In genomic region chr7:97104719-97105129, GRCh38 we compare ENCODE assay signal across 1 cellular context.
TF ChIP-seq lines count a peak whose summit lies in the region.

No MANE protein-coding gene starts in this region.

TF ChIP-seq in HepG2, 621 proteins besides CTCF, POLR2A, EP300 and RAD21 (continued from another document):
- TF ChIP-seq ZNF580 (CRISPR knock-in tag; IDR thresholded peaks at IDR 0.05; ENCODE audit: borderline replicate concordance, low read depth) (0 out of 2 replicates have a peak, but pooled peaks have one; percentile 66), ERF (CRISPR knock-in tag; IDR thresholded peaks at IDR 0.05) (no peak), PHF20 (CRISPR knock-in tag; IDR thresholded peaks at IDR 0.05) (0 out of 2 replicates have a peak, but pooled peaks have one; percentile 20), TMF1 (CRISPR knock-in tag; IDR thresholded peaks at IDR 0.05; ENCODE audit: low read depth) (no peak), HNRNPUL1 (IDR thresholded peaks at IDR 0.05; ENCODE audit: low read depth, low read length) (no peak), FOSL2 (CRISPR knock-in tag; IDR thresholded peaks at IDR 0.05) (0 out of 2 replicates have a peak, but pooled peaks have one; percentile 10), ZBTB14 (CRISPR knock-in tag; IDR thresholded peaks at IDR 0.05) (no peak), ZSCAN12 (CRISPR knock-in tag; IDR thresholded peaks at IDR 0.05) (no peak), ETV6 (CRISPR knock-in tag; conservative IDR thresholded peaks at IDR 0.05) (no peak), ZMYM3 (CRISPR knock-in tag; IDR thresholded peaks at IDR 0.05) (no peak), SMC3 (IDR thresholded peaks at IDR 0.05; ENCODE audit: low read length) (peak; percentile 86), ZNF512 (CRISPR knock-in tag; IDR thresholded peaks at IDR 0.05) (0 out of 2 replicates have a peak, but pooled peaks have one; percentile 70), ZNF460 (CRISPR knock-in tag; IDR thresholded peaks at IDR 0.05; ENCODE audit: borderline replicate concordance) (no peak), XRCC5 (optimal IDR thresholded peaks at IDR 0.05; ENCODE audit: low read length) (peak; percentile 41), MIXL1 (CRISPR knock-in tag; IDR thresholded peaks at IDR 0.05) (no peak), ZBTB7A (CRISPR knock-in tag; IDR thresholded peaks at IDR 0.05) (no peak), JUN (CRISPR knock-in tag; IDR thresholded peaks at IDR 0.05) (no peak), SOX6 (IDR thresholded peaks at IDR 0.05) (no peak), SOX6 (CRISPR knock-in tag; IDR thresholded peaks at IDR 0.05) (no peak), ZNF138 (CRISPR knock-in tag; IDR thresholded peaks at IDR 0.05; ENCODE audit: low read depth) (no peak), ZNF33A (CRISPR knock-in tag; IDR thresholded peaks at IDR 0.05; ENCODE audit: borderline replicate concordance) (no peak), YY1 (IDR thresholded peaks at IDR 0.05; ENCODE audit: insufficient read depth, insufficient replicate concordance, low read depth, low read length) (peak; percentile 14), ZNF747 (CRISPR knock-in tag; IDR thresholded peaks at IDR 0.05; ENCODE audit: borderline replicate concordance) (no peak), KAT8 (CRISPR knock-in tag; IDR thresholded peaks at IDR 0.05) (0 out of 2 replicates have a peak, but pooled peaks have one; percentile 26), KLF6 (CRISPR knock-in tag; IDR thresholded peaks at IDR 0.05) (no peak)
- TF ChIP-seq, protein P1, sequence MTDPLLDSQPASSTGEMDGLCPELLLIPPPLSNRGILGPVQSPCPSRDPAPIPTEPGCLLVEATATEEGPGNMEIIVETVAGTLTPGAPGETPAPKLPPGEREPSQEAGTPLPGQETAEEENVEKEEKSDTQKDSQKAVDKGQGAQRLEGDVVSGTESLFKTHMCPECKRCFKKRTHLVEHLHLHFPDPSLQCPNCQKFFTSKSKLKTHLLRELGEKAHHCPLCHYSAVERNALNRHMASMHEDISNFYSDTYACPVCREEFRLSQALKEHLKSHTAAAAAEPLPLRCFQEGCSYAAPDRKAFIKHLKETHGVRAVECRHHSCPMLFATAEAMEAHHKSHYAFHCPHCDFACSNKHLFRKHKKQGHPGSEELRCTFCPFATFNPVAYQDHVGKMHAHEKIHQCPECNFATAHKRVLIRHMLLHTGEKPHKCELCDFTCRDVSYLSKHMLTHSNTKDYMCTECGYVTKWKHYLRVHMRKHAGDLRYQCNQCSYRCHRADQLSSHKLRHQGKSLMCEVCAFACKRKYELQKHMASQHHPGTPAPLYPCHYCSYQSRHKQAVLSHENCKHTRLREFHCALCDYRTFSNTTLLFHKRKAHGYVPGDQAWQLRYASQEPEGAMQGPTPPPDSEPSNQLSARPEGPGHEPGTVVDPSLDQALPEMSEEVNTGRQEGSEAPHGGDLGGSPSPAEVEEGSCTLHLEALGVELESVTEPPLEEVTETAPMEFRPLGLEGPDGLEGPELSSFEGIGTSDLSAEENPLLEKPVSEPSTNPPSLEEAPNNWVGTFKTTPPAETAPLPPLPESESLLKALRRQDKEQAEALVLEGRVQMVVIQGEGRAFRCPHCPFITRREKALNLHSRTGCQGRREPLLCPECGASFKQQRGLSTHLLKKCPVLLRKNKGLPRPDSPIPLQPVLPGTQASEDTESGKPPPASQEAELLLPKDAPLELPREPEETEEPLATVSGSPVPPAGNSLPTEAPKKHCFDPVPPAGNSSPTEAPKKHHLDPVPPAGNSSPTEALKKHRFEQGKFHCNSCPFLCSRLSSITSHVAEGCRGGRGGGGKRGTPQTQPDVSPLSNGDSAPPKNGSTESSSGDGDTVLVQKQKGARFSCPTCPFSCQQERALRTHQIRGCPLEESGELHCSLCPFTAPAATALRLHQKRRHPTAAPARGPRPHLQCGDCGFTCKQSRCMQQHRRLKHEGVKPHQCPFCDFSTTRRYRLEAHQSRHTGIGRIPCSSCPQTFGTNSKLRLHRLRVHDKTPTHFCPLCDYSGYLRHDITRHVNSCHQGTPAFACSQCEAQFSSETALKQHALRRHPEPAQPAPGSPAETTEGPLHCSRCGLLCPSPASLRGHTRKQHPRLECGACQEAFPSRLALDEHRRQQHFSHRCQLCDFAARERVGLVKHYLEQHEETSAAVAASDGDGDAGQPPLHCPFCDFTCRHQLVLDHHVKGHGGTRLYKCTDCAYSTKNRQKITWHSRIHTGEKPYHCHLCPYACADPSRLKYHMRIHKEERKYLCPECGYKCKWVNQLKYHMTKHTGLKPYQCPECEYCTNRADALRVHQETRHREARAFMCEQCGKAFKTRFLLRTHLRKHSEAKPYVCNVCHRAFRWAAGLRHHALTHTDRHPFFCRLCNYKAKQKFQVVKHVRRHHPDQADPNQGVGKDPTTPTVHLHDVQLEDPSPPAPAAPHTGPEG (CRISPR knock-in tag; IDR thresholded peaks at IDR 0.05): no peak
- TF ChIP-seq, protein P2, sequence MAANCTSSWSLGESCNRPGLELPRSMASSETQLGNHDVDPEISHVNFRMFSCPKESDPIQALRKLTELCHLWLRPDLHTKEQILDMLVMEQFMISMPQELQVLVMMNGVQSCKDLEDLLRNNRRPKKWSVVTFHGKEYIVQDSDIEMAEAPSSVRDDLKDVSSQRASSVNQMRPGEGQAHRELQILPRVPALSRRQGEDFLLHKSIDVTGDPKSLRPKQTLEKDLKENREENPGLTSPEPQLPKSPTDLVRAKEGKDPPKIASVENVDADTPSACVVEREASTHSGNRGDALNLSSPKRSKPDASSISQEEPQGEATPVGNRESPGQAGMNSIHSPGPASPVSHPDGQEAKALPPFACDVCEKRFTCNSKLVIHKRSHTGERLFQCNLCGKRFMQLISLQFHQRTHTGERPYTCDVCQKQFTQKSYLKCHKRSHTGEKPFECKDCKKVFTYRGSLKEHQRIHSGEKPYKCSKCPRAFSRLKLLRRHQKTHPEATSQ (CRISPR knock-in tag; IDR thresholded peaks at IDR 0.05; ENCODE audit: borderline replicate concordance): no peak
- TF ChIP-seq, protein P3, sequence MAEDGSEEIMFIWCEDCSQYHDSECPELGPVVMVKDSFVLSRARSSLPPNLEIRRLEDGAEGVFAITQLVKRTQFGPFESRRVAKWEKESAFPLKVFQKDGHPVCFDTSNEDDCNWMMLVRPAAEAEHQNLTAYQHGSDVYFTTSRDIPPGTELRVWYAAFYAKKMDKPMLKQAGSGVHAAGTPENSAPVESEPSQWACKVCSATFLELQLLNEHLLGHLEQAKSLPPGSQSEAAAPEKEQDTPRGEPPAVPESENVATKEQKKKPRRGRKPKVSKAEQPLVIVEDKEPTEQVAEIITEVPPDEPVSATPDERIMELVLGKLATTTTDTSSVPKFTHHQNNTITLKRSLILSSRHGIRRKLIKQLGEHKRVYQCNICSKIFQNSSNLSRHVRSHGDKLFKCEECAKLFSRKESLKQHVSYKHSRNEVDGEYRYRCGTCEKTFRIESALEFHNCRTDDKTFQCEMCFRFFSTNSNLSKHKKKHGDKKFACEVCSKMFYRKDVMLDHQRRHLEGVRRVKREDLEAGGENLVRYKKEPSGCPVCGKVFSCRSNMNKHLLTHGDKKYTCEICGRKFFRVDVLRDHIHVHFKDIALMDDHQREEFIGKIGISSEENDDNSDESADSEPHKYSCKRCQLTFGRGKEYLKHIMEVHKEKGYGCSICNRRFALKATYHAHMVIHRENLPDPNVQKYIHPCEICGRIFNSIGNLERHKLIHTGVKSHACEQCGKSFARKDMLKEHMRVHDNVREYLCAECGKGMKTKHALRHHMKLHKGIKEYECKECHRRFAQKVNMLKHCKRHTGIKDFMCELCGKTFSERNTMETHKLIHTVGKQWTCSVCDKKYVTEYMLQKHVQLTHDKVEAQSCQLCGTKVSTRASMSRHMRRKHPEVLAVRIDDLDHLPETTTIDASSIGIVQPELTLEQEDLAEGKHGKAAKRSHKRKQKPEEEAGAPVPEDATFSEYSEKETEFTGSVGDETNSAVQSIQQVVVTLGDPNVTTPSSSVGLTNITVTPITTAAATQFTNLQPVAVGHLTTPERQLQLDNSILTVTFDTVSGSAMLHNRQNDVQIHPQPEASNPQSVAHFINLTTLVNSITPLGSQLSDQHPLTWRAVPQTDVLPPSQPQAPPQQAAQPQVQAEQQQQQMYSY (CRISPR knock-in tag; IDR thresholded peaks at IDR 0.05): no peak
- TF ChIP-seq, protein P4, sequence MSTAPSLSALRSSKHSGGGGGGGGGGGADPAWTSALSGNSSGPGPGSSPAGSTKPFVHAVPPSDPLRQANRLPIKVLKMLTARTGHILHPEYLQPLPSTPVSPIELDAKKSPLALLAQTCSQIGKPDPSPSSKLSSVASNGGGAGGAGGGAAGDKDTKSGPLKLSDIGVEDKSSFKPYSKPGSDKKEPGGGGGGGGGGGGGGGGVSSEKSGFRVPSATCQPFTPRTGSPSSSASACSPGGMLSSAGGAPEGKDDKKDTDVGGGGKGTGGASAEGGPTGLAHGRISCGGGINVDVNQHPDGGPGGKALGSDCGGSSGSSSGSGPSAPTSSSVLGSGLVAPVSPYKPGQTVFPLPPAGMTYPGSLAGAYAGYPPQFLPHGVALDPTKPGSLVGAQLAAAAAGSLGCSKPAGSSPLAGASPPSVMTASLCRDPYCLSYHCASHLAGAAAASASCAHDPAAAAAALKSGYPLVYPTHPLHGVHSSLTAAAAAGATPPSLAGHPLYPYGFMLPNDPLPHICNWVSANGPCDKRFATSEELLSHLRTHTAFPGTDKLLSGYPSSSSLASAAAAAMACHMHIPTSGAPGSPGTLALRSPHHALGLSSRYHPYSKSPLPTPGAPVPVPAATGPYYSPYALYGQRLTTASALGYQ (CRISPR knock-in tag; IDR thresholded peaks at IDR 0.05): no peak
- TF ChIP-seq, protein P5, sequence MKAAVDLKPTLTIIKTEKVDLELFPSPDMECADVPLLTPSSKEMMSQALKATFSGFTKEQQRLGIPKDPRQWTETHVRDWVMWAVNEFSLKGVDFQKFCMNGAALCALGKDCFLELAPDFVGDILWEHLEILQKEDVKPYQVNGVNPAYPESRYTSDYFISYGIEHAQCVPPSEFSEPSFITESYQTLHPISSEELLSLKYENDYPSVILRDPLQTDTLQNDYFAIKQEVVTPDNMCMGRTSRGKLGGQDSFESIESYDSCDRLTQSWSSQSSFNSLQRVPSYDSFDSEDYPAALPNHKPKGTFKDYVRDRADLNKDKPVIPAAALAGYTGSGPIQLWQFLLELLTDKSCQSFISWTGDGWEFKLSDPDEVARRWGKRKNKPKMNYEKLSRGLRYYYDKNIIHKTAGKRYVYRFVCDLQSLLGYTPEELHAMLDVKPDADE (CRISPR knock-in tag; IDR thresholded peaks at IDR 0.05): no peak
- TF ChIP-seq, protein P6, sequence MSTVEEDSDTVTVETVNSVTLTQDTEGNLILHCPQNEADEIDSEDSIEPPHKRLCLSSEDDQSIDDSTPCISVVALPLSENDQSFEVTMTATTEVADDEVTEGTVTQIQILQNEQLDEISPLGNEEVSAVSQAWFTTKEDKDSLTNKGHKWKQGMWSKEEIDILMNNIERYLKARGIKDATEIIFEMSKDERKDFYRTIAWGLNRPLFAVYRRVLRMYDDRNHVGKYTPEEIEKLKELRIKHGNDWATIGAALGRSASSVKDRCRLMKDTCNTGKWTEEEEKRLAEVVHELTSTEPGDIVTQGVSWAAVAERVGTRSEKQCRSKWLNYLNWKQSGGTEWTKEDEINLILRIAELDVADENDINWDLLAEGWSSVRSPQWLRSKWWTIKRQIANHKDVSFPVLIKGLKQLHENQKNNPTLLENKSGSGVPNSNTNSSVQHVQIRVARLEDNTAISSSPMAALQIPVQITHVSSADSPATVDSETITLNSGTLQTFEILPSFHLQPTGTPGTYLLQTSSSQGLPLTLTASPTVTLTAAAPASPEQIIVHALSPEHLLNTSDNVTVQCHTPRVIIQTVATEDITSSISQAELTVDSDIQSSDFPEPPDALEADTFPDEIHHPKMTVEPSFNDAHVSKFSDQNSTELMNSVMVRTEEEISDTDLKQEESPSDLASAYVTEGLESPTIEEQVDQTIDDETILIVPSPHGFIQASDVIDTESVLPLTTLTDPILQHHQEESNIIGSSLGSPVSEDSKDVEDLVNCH (CRISPR knock-in tag; IDR thresholded peaks at IDR 0.05): no peak
